Comparison of ENCODE assay signal across 17 cellular contexts in genomic region chr6:144413418-144413817, GRCh38.
DNase-seq lines count a peak whose midpoint lies in the region; ATAC-seq and TF ChIP-seq lines count a peak whose summit lies in the region.
"Had no signal": no experiment of that assay in that cellular context is flagged by ENCODE, and none has a peak within 500 bp of the region (broad histone marks: within the 10 kb centered on the region; RNA-seq: fewer than 3 reads in every experiment).

No MANE protein-coding gene starts in this region.

- H3K27ac ChIP-seq in CD8-positive, alpha-beta memory T cell (ENCODE audit: low read depth, low read length) = no peak overlapping the region
- H3K27ac ChIP-seq in HEK293 (ENCODE audit: extremely low read depth, low read depth, low read length) = no peak overlapping the region
- H3K27ac ChIP-seq in VCaP = peak overlapping the region; percentile 87
- H3K27ac ChIP-seq: Peyer's patch had no signal

- peak overlapping the region in 2 of 7 donors; percentile 37 to 61 for H3K4me3 Mint-ChIP-seq in CD8-positive, alpha-beta memory T cell
- no peak overlapping the region for H3K4me3 Mint-ChIP-seq in glutamatergic neuron (ENCODE audit: unreplicated experiment)
- H3K4me3 Mint-ChIP-seq: brain, neural crest cell, WTC11 had no signal

- H3K36me3 Mint-ChIP-seq in CD8-positive, alpha-beta memory T cell = peaks cover 0 to 15% (median 5%) of the 10 kb centered on the region in 3 donors
- H3K36me3 Mint-ChIP-seq in glutamatergic neuron (ENCODE audit: unreplicated experiment) = no peaks in the 10 kb centered on the region
- H3K36me3 Mint-ChIP-seq: brain had no signal

- no peaks in the 10 kb centered on the region for H3K27me3 ChIP-seq in CD8-positive, alpha-beta memory T cell (ENCODE audit: insufficient read depth, low read length, poor library complexity, severe bottlenecking)
- H3K27me3 ChIP-seq: Peyer's patch had no signal

- H3K36me3 ChIP-seq in CD8-positive, alpha-beta memory T cell (ENCODE audit: insufficient read depth, low read length) = no peaks in the 10 kb centered on the region
- H3K36me3 ChIP-seq in HEK293 (ENCODE audit: control insufficient read depth in 2 of 2, insufficient read depth in 1 of 2, low read length in 2 of 2) = no peaks in the 10 kb centered on the region
- H3K36me3 ChIP-seq: Peyer's patch had no signal

- peak overlapping the region in 6 of 8 donors; percentile 12 to 85 (median 70) for H3K27ac Mint-ChIP-seq in CD8-positive, alpha-beta memory T cell
- peak overlapping the region; percentile 13 for H3K27ac Mint-ChIP-seq in glutamatergic neuron (ENCODE audit: unreplicated experiment)
- H3K27ac Mint-ChIP-seq: brain, WTC11 had no signal

- ATAC-seq in HG03460 (IDR thresholded peaks at IDR 0.05; ENCODE audit: unreplicated experiment) (no peak), GM21390 (IDR thresholded peaks at IDR 0.05; ENCODE audit: unreplicated experiment) (no peak)
- ATAC-seq: WTC11 had no signal

- H3K9me3 Mint-ChIP-seq in CD8-positive, alpha-beta memory T cell = no peaks in the 10 kb centered on the region
- H3K9me3 Mint-ChIP-seq in glutamatergic neuron (ENCODE audit: unreplicated experiment) = no peaks in the 10 kb centered on the region

- H3K27me3 Mint-ChIP-seq in CD8-positive, alpha-beta memory T cell = no peaks in the 10 kb centered on the region
- H3K27me3 Mint-ChIP-seq in glutamatergic neuron (ENCODE audit: unreplicated experiment) = no peaks in the 10 kb centered on the region
- H3K27me3 Mint-ChIP-seq: brain had no signal

- H3K4me1 Mint-ChIP-seq in CD8-positive, alpha-beta memory T cell = peaks cover 71 to 93% (median 88%) of the 10 kb centered on the region in 3 donors
- peaks cover 7% of the 10 kb centered on the region for H3K4me1 Mint-ChIP-seq in glutamatergic neuron (ENCODE audit: low read depth, unreplicated experiment)

- CTCF ChIA-PET in CD8-positive, alpha-beta memory T cell (lab: Charles Lee) = no interaction called here
- CTCF ChIA-PET in HEK293 (lab: Yijun Ruan, JAX) = interaction anchor here (0.6 to 1.8 kb wide), 4 partner anchors 16 to 978 kb away, joined by 3 to 5 read pairs (median 4); no protein-coding TSS in a partner anchor

- H3K9me3 ChIP-seq in CD8-positive, alpha-beta memory T cell (ENCODE audit: low read length) = no peaks in the 10 kb centered on the region
- H3K9me3 ChIP-seq in HEK293 (ENCODE audit: control insufficient read depth, insufficient read depth, low read depth, low read length) = no peaks in the 10 kb centered on the region
- H3K9me3 ChIP-seq: Peyer's patch had no signal

- no peak for TF ChIP-seq CTCF in HEK293 (tag by site-specific recombination; IDR thresholded peaks at IDR 0.05)
- no peak for TF ChIP-seq CTCF in VCaP (conservative IDR thresholded peaks at IDR 0.05)
- no peak for TF ChIP-seq CTCF in glutamatergic neuron (IDR thresholded peaks at IDR 0.05; ENCODE audit: partially characterized antibody, unreplicated experiment)
- no peak for TF ChIP-seq CTCF in GM10266 (IDR thresholded peaks at IDR 0.05; ENCODE audit: control insufficient read depth, insufficient read depth, low read depth, missing control alignments)

- POLR2A ChIA-PET in CD8-positive, alpha-beta memory T cell (lab: Charles Lee) = no interaction called here
- POLR2A ChIA-PET in HEK293 (lab: Yijun Ruan, JAX) = interaction anchor here (0.9 kb wide), 1 partner anchor 197 kb away, joined by 3 read pairs; no protein-coding TSS in a partner anchor

- DNase-seq in CD8-positive, alpha-beta memory T cell = peak in 1 of 5 donors; percentile 2
- no peak for DNase-seq in glutamatergic neuron
- no peak for DNase-seq in NCI-H1105 treated with DMSO at 0.1 percent for 48 hours (lab: John Stamatoyannopoulos, UW)
- DNase-seq in GM10266 (ENCODE audit: extremely low spot score) = no peak
- DNase-seq: DMS 273 treated with DMSO at 0.1 percent for 48 hours, GOT3, NCI-H187 treated with DMSO at 0.1 percent for 48 hours, Peyer's patch, retina, substantia nigra had no signal

- H3K4me1 ChIP-seq in CD8-positive, alpha-beta memory T cell (ENCODE audit: insufficient read depth, low read length) = peaks cover 19% of the 10 kb centered on the region
- peaks cover 8% of the 10 kb centered on the region for H3K4me1 ChIP-seq in HEK293 (ENCODE audit: control insufficient read depth, insufficient read depth, low read length)
- H3K4me1 ChIP-seq: Peyer's patch had no signal

- no peak overlapping the region for H3K4me3 ChIP-seq in CD8-positive, alpha-beta memory T cell (ENCODE audit: low read length)
- no peak overlapping the region for H3K4me3 ChIP-seq in HEK293 (ENCODE audit: low read depth, low read length)
- H3K4me3 ChIP-seq: Peyer's patch had no signal

TF ChIP-seq in HEK293, 187 proteins besides CTCF, POLR2A, EP300 and RAD21:
- TF ChIP-seq ZNF624 (tag by site-specific recombination; IDR thresholded peaks at IDR 0.05) (no peak), KLF1 (tag by site-specific recombination; IDR thresholded peaks at IDR 0.05) (peak; percentile 61; the same call in 1 of the 2 replicates), ZNF596 (tag by site-specific recombination; IDR thresholded peaks at IDR 0.05) (no peak), SP3 (tag by site-specific recombination; IDR thresholded peaks at IDR 0.05) (0 out of 2 replicates have a peak, but pooled peaks have one; percentile 19), OSR2 (tag by site-specific recombination; IDR thresholded peaks at IDR 0.05) (no peak), ZSCAN18 (tag by site-specific recombination; IDR thresholded peaks at IDR 0.05) (no peak), ZNF639 (tag by site-specific recombination; IDR thresholded peaks at IDR 0.05) (no peak)
